In the genomic region with DNA sequence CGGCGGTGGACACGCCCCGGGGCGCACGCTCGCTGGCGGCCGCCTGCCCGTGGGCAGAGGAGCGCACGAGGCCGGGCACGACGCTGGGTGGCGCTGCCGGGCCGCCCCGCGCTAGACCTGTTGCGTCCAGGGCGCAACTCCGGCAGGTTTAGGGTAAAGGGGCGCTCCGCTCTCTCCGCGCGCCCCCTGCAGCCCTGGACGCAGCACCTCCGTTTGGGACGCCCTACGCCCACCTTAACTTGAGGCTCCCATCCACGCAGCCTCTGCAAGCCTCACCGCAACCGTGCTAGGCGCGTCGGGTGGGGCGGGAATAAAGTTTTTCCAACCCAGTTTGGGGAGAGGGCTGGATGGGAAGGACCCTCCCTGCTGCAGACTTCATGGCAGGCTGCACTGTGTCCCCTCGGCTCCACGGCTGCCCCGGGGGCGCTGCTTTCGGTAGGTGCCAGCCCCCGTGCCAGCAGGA, we compare ENCODE assay signal across 9 cellular contexts. TPM values are rescaled to one million over a fixed set of nuclear protein-coding genes. Genes with fewer than 3 reads are reported as not detected.
A peak's percentile ranks its signal among the peaks of the same experiment; 100 is the strongest.
DNase-seq lines count a peak whose midpoint lies in the region; ATAC-seq and TF ChIP-seq lines count a peak whose summit lies in the region.
"Had no signal": no experiment of that assay in that cellular context is flagged by ENCODE, and none has a peak within 500 bp of the region (broad histone marks: within the 10 kb centered on the region; RNA-seq: fewer than 3 reads in every experiment).

No MANE protein-coding gene starts in this region.

- ATAC-seq in HG03342 (IDR thresholded peaks at IDR 0.05; ENCODE audit: unreplicated experiment) = peak; percentile 52
- ATAC-seq in gastrocnemius medialis = peak; percentile 51 to 65

- peak; percentile 55 to 74 for DNase-seq in NCI-H2081 (lab: John Stamatoyannopoulos, UW)
- DNase-seq in NCI-H2081 treated with DMSO at 0.1 percent for 48 hours (lab: John Stamatoyannopoulos, UW) = no peak
- peak; percentile 81 for DNase-seq in NOMO-1 treated with DMSO at 0.1 percent for 48 hours (lab: John Stamatoyannopoulos, UW; ENCODE audit: unreplicated experiment)
- DNase-seq in astrocyte of the spinal cord (ENCODE audit: low read depth, low spot score) = peak; percentile 51
- DNase-seq in iPS DF 6.9 (ENCODE audit: low read depth, low spot score) = peak; percentile 64
- peak; percentile 18 to 21 for DNase-seq in gastrocnemius medialis
- DNase-seq in mesenteric fat pad (ENCODE audit: low spot score) = no peak

- no peak for TF ChIP-seq POLR2A in gastrocnemius medialis (IDR thresholded peaks at IDR 0.05)

- peak; percentile 52 for TF ChIP-seq CTCF in astrocyte of the spinal cord (IDR thresholded peaks at IDR 0.05; ENCODE audit: low read depth, low read length)
- peak; percentile 28 to 65 (median 51) for TF ChIP-seq CTCF in gastrocnemius medialis (IDR thresholded peaks at IDR 0.05 in 4 of 5, conservative IDR thresholded peaks at IDR 0.05 in 1 of 5)

- no peak overlapping the region for H3K27ac ChIP-seq in iPS DF 6.9 (ENCODE audit: low read length)
- H3K27ac ChIP-seq in gastrocnemius medialis = no peak overlapping the region
- H3K27ac ChIP-seq: BLaER1 treated with 17β-estradiol and CSF1 and Interleukin-3, amounts not matched to agents 10 nM and 100 nM had no signal

- H3K4me3 ChIP-seq in astrocyte of the spinal cord (ENCODE audit: low read depth, low read length) (peak overlapping the region; percentile 22), iPS DF 6.9 (ENCODE audit: low read length) (peak overlapping the region; percentile 96; the same call in 1 of the 2 replicates), gastrocnemius medialis (peak overlapping the region; percentile 39 to 52 (median 46))
- H3K4me3 ChIP-seq: BLaER1 treated with 17β-estradiol and CSF1 and Interleukin-3, amounts not matched to agents 10 nM and 100 nM had no signal

- H3K9me3 ChIP-seq in iPS DF 6.9 (ENCODE audit: control insufficient read depth, insufficient read depth, low read length) = no peaks in the 10 kb centered on the region
- H3K9me3 ChIP-seq in gastrocnemius medialis = no peaks in the 10 kb centered on the region
- H3K9me3 ChIP-seq: BLaER1 treated with 17β-estradiol and CSF1 and Interleukin-3, amounts not matched to agents 10 nM and 100 nM had no signal

- in situ Hi-C loops in astrocyte of the spinal cord (cut with HindIII; ENCODE audit: low sequenced_read_pairs) = no loop called here
- in situ Hi-C loops in gastrocnemius medialis (cut with MboI; ENCODE audit: low sequenced_read_pairs in 4 of 4) = loop anchor here in 2 of 4 donors (10.0 kb wide), 2 partner anchors 63 to 73 kb away; no protein-coding TSS in a partner anchor

- peaks cover 6% of the 10 kb centered on the region; the same call in 1 of the 2 replicates for H3K27me3 ChIP-seq in iPS DF 6.9 (ENCODE audit: control insufficient read depth, insufficient read depth, low read length)
- H3K27me3 ChIP-seq in gastrocnemius medialis = peaks cover 7 to 20% (median 12%) of the 10 kb centered on the region in 3 donors

- H3K4me1 ChIP-seq in iPS DF 6.9 (ENCODE audit: control insufficient read depth, insufficient read depth, low read length) (peaks cover 2% of the 10 kb centered on the region), gastrocnemius medialis (peaks cover 0 to 13% of the 10 kb centered on the region in 2 donors)

- intact Hi-C loops in gastrocnemius medialis (cut with DNase I; ENCODE audit: low total_unique reads) = loop anchor here (5.0 kb wide), 1 partner anchor 210 kb away; no protein-coding TSS in a partner anchor

- WGBS in iPS DF 6.9 (ENCODE audit: insufficient coverage, insufficient read length) = no CpG with 5 or more reads among the region's 45 CpGs

- H3K36me3 ChIP-seq in iPS DF 6.9 (ENCODE audit: control insufficient read depth, insufficient read depth, low read length) = no peaks in the 10 kb centered on the region
- no peaks in the 10 kb centered on the region for H3K36me3 ChIP-seq in gastrocnemius medialis
- H3K36me3 ChIP-seq: BLaER1 treated with 17β-estradiol and CSF1 and Interleukin-3, amounts not matched to agents 10 nM and 100 nM had no signal

RNA-seq across cellular contexts. Expression of a gene that starts 0.3 kb away (rescaled TPM):
- total RNA-seq in gastrocnemius medialis (under 1 TPM; 0.10 to 0.87 (median 0.18) TPM), mesenteric fat pad (1.1 TPM)

RNA-seq across cellular contexts. Expression of a gene that starts 54.0 kb away (rescaled TPM):
- total RNA-seq in gastrocnemius medialis (10 to 100 TPM; 13.3 to 18.9 (median 18.5) TPM), mesenteric fat pad (89.8 TPM)

Comparison
In these comparisons a context has a peak if more than half of its experiments do, and no peak if none do; other contexts are left out.
1. DNase-seq: peak in NCI-H2081 (2 of 2), NOMO-1 treated with DMSO at 0.1 percent for 48 hours (single experiment), astrocyte of the spinal cord (single experiment), iPS DF 6.9 (single experiment) and gastrocnemius medialis (2 of 2); none in NCI-H2081 treated with DMSO at 0.1 percent for 48 hours (single experiment) and mesenteric fat pad (single experiment).
2. H3K4me3 ChIP-seq: peak in every context shown above with its lines; median percentile 96 in iPS DF 6.9; 46 in gastrocnemius medialis; 22 in astrocyte of the spinal cord.